ENCODE assay signal across 26 cellular contexts in genomic region chr4:10335050-10335449, GRCh38.
DNase-seq lines count a peak whose midpoint lies in the region; ATAC-seq, FAIRE-seq and TF ChIP-seq lines count a peak whose summit lies in the region.
"Had no signal": no experiment of that assay in that cellular context is flagged by ENCODE, and none has a peak within 500 bp of the region (broad histone marks: within the 10 kb centered on the region; RNA-seq: fewer than 3 reads in every experiment).

No MANE protein-coding gene starts in this region.

- no peaks in the 10 kb centered on the region for H3K79me2 ChIP-seq in K562 (ENCODE audit: control insufficient read depth, insufficient read depth, low read length)

- ATAC-seq in K562: peak; percentile 27; the same call in 2 of the 3 replicates
- ATAC-seq in foreskin keratinocyte: no peak
- ATAC-seq: A549, GM23338 had no signal

- TF ChIP-seq RAD21 in K562 (CRISPR knock-in tag; conservative IDR thresholded peaks at IDR 0.05 in 1 of 2, IDR thresholded peaks at IDR 0.05 in 1 of 2): no peak

- TF ChIP-seq CTCF in K562 (IDR thresholded peaks at IDR 0.05 in 2 of 3, conservative IDR thresholded peaks at IDR 0.05 in 1 of 3; ENCODE audit: insufficient read depth in 2 of 3, low read depth in 1 of 3, low read length in 3 of 3) (no peak), foreskin keratinocyte (conservative IDR thresholded peaks at IDR 0.05) (no peak)

- in situ Hi-C loops in K562 (cut with MboI): no loop called here

- POLR2A ChIA-PET in K562 (lab: Yijun Ruan, JAX): interaction anchor here (1.2 to 1.4 kb wide), 2 partner anchors 9 to 216 kb away, joined by 3 to 5 read pairs; no protein-coding TSS in a partner anchor

- WGBS in K562 (ENCODE audit: insufficient coverage, low coverage, missing lambda C conversion rate): 48% methylated on average over 8 of the region's 8 CpGs

- H3K36me3 ChIP-seq in K562 (ENCODE audit: control insufficient read depth, insufficient read depth, low read length): no peaks in the 10 kb centered on the region
- H3K36me3 ChIP-seq: BE2C; BLaER1 treated with 17β-estradiol and CSF1 and Interleukin-3, amounts not matched to agents 10 nM and 100 nM; HAP-1 had no signal

- no peak overlapping the region for H3K9ac ChIP-seq in K562 (ENCODE audit: insufficient read depth in 1 of 2, low read depth in 2 of 2, low read length in 2 of 2)
- H3K9ac ChIP-seq: BLaER1 treated with 17β-estradiol and CSF1 and Interleukin-3, amounts not matched to agents 10 nM and 100 nM had no signal

- 0 out of 2 replicates have a peak overlapping the region, but pooled peaks have one; percentile 0 for H3K4me2 ChIP-seq in K562 (ENCODE audit: insufficient read depth, low read length)
- H3K4me2 ChIP-seq: A549, GM23338 had no signal

- H3K4me1 ChIP-seq in K562 (replicated peaks in 1 of 2; ENCODE audit: control insufficient read depth in 2 of 2, insufficient read depth in 2 of 2, low read length in 2 of 2) (peaks cover 0 to 16% of the 10 kb centered on the region in 2 experiments; a peak in 3 of 5 replicates), foreskin keratinocyte (peaks cover 37% of the 10 kb centered on the region)
- H3K4me1 ChIP-seq: A549, BE2C, HAP-1 had no signal

- no peak for FAIRE-seq in K562 (lab: Jason Lieb, UNC)
- FAIRE-seq: A549, D721Med, GM12891, GM18507, H54 had no signal

- no TSS peak for BruUV-seq in K562 (replicated peaks; lab: Mats Ljungman, UMichigan)

- intact Hi-C loops in K562 (cut with micrococcal nuclease): no loop called here

- H3K27me3 ChIP-seq in K562 (ENCODE audit: control insufficient read depth in 2 of 2, insufficient read depth in 2 of 2, low read length in 2 of 2) (no peaks in the 10 kb centered on the region), foreskin keratinocyte (no peaks in the 10 kb centered on the region)
- H3K27me3 ChIP-seq: BE2C; BLaER1 treated with 17β-estradiol and CSF1 and Interleukin-3, amounts not matched to agents 10 nM and 100 nM had no signal

- H3K9me1 ChIP-seq in K562 (ENCODE audit: control insufficient read depth, insufficient read depth, low read length): no peaks in the 10 kb centered on the region

- no peak overlapping the region for H3K4me3 ChIP-seq in K562
- H3K4me3 ChIP-seq: A549; BLaER1 treated with 17β-estradiol and CSF1 and Interleukin-3, amounts not matched to agents 10 nM and 100 nM; GM23338; HAP-1 had no signal

- TF ChIP-seq POLR2A in K562 (conservative IDR thresholded peaks at IDR 0.05): no peak

- H4K20me1 ChIP-seq in K562 (replicated peaks; ENCODE audit: control insufficient read depth, insufficient read depth, low read length): no peaks in the 10 kb centered on the region
- H4K20me1 ChIP-seq: BLaER1 treated with 17β-estradiol and CSF1 and Interleukin-3, amounts not matched to agents 10 nM and 100 nM had no signal

- H2AFZ ChIP-seq in K562 (ENCODE audit: low read depth, low read length): peak overlapping the region; percentile 79
- H2AFZ ChIP-seq: GM23338 had no signal

- DNase-seq in EH (ENCODE audit: low read depth) (peak; percentile 21), M059J (ENCODE audit: low read depth) (peak; percentile 29), K562 (ENCODE audit: extremely low read depth in 1 of 4, low spot score in 3 of 4) (no peak), foreskin keratinocyte (no peak), NCI-H2227 treated with DMSO at 0.1 percent for 48 hours (lab: John Stamatoyannopoulos, UW) (no peak), NCI-H1092 treated with DMSO at 0.1 percent for 48 hours (lab: John Stamatoyannopoulos, UW) (no peak), OCI-M1 (lab: John Stamatoyannopoulos, UW) (no peak)
- DNase-seq in effector CD8-positive, alpha-beta T cell (lab: John Stamatoyannopoulos, UW): no peak
- DNase-seq: 8988T; ACHN; AML-193; BE2C; CD4-positive, alpha-beta T cell; CD8-positive, alpha-beta memory T cell; DMS 273 treated with DMSO at 0.1 percent for 48 hours; DMS79; GF-D8; HFFc6 had no signal

- H3K9me3 ChIP-seq in K562 (replicated peaks; ENCODE audit: control insufficient read depth, insufficient read depth, low read depth, low read length): no peaks in the 10 kb centered on the region
- H3K9me3 ChIP-seq: A549, BE2C, HAP-1 had no signal

- H3K27ac ChIP-seq in K562 (ENCODE audit: extremely low read depth, low read depth, low read length) (no peak overlapping the region), foreskin keratinocyte (peak overlapping the region; percentile 72)
- H3K27ac ChIP-seq: A549; BLaER1 treated with 17β-estradiol and CSF1 and Interleukin-3, amounts not matched to agents 10 nM and 100 nM had no signal

- CTCF ChIA-PET in K562 (lab: Yijun Ruan, JAX; ENCODE audit: low intra/inter-chr PET ratio): no interaction called here

- TF ChIP-seq EP300 in K562 (IDR thresholded peaks at IDR 0.05; ENCODE audit: low read length): no peak

TF ChIP-seq in K562, 482 proteins besides CTCF, POLR2A, EP300 and RAD21 (continues in another document):
- TF ChIP-seq CTCFL (IDR thresholded peaks at IDR 0.05; ENCODE audit: borderline replicate concordance, insufficient read depth, low read depth, low read length, poor library complexity, severe bottlenecking): no peak
- peak; percentile 68 for TF ChIP-seq MEIS2 (IDR thresholded peaks at IDR 0.05; ENCODE audit: partially characterized antibody)
- no peak for TF ChIP-seq BRCA1 (IDR thresholded peaks at IDR 0.05)
- TF ChIP-seq BRCA1 (CRISPR knock-in tag; IDR thresholded peaks at IDR 0.05): no peak
- TF ChIP-seq U2AF1 (optimal IDR thresholded peaks at IDR 0.05; ENCODE audit: low read depth, low read length): no peak
- TF ChIP-seq ZNF436 (CRISPR knock-in tag; IDR thresholded peaks at IDR 0.05): no peak
- no peak for TF ChIP-seq ZNF407 (IDR thresholded peaks at IDR 0.05; ENCODE audit: low read depth)

Comparison
In these comparisons a context has a peak if more than half of its experiments do, and no peak if none do; other contexts are left out.
1. DNase-seq: peak in EH (single experiment) and M059J (single experiment); none in K562 (0 of 4), foreskin keratinocyte (0 of 2), NCI-H2227 treated with DMSO at 0.1 percent for 48 hours (single experiment), NCI-H1092 treated with DMSO at 0.1 percent for 48 hours (single experiment), effector CD8-positive, alpha-beta T cell (single experiment) and OCI-M1 (single experiment).